In the genomic region with DNA sequence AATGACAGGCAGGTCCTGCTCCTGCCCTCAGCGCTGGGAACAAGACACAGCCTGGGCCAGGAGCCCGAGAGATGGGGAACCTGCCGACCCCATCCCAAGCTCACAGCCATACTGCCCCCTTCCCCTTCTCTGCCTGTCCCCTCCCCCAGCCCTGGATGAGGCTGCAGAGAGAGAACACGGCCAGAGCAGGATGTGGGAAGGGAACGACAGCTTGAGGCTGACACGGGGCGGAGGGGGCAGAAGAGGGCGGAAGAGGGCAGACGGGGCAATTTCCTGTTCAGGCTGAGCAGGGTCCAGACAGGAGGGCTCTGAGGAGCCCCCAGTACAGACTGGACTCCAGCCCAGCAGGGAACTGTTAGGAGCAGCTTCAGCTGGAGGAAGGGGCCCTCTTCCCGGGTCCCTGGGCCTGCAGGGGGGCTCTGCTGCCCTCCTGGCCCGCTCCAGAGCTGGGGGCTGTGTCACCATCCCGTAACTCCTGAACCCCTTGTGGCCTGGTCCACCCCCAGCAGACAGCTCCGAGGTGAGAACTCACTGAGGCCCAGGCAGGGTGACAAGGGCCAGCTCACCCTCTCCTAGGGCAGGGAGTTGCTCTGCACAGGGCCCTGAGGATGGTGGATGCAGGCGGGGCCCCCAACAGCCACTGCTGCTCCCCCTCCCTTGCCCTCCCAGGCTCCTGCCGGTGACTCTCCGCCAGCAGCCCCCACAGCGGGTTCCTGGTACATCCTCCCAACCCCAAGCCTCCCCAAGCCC, we compare ENCODE assay signal across 10 cellular contexts. TPM values are rescaled to one million over a fixed set of nuclear protein-coding genes. Genes with fewer than 3 reads are reported as not detected.
DNase-seq lines count a peak whose midpoint lies in the region; ATAC-seq and TF ChIP-seq lines count a peak whose summit lies in the region.
"Had no signal": no experiment of that assay in that cellular context is flagged by ENCODE, and none has a peak within 500 bp of the region (broad histone marks: within the 10 kb centered on the region; RNA-seq: fewer than 3 reads in every experiment).

No MANE protein-coding gene starts in this region.

- TF ChIP-seq CTCF in HL-60 (IDR thresholded peaks at IDR 0.05; ENCODE audit: insufficient read depth, low read length) (no peak), WTC11 (IDR thresholded peaks at IDR 0.05) (no peak)

- H3K27ac Mint-ChIP-seq in dendritic cell treated with granulocyte-macrophage colony-stimulating factor and Interleukin-4, amounts not matched to agents 40 ng/mL and 50 ng/mL, for 4 days: peak overlapping the region; percentile 71
- no peak overlapping the region for H3K27ac Mint-ChIP-seq in WTC11
- H3K27ac Mint-ChIP-seq: GM23338 had no signal

- H3K9me3 Mint-ChIP-seq in dendritic cell treated with granulocyte-macrophage colony-stimulating factor and Interleukin-4, amounts not matched to agents 40 ng/mL and 50 ng/mL, for 4 days: no peaks in the 10 kb centered on the region
- H3K9me3 Mint-ChIP-seq in WTC11: no peaks in the 10 kb centered on the region
- H3K9me3 Mint-ChIP-seq: GM23338 had no signal

- peak overlapping the region; percentile 84 for H3K4me3 Mint-ChIP-seq in dendritic cell treated with granulocyte-macrophage colony-stimulating factor and Interleukin-4, amounts not matched to agents 40 ng/mL and 50 ng/mL, for 4 days
- no peak overlapping the region for H3K4me3 Mint-ChIP-seq in WTC11
- H3K4me3 Mint-ChIP-seq: GM23338 had no signal

- DNase-seq in HL-60 (ENCODE audit: low read depth in 1 of 2, low spot score in 1 of 2): peak in 1 of 2 experiments; percentile 72
- DNase-seq in activated CD4-positive, alpha-beta T cell treated with anti-CD3 and anti-CD28 coated beads, Interleukin-2, amount 50 U/mL, for 1 hour: peak; percentile 30
- DNase-seq in stimulated activated CD8-positive, alpha-beta memory T cell treated with anti-CD3 and anti-CD28 coated beads, Interleukin-15, amount 100 ng/mL, for 4 hours (ENCODE audit: low read depth in 2 of 2): peak; percentile 18 to 31
- no peak for DNase-seq in WTC11 (ENCODE audit: low spot score)
- no peak for DNase-seq in NCI-H446 (lab: John Stamatoyannopoulos, UW)
- DNase-seq: testis had no signal

- intact Hi-C loops in dendritic cell treated with granulocyte-macrophage colony-stimulating factor and Interleukin-4, amounts not matched to agents 40 ng/mL and 50 ng/mL, for 4 days (cut with micrococcal nuclease): no loop called here

- H3K4me3 ChIP-seq in HL-60 (replicated peaks; ENCODE audit: insufficient read depth, low read length): no peak overlapping the region
- H3K4me3 ChIP-seq: GM23338, testis had no signal

- POLR2A ChIA-PET in WTC11 (lab: Charles Lee): no interaction called here

- peaks cover 95% of the 10 kb centered on the region for H3K4me1 Mint-ChIP-seq in dendritic cell treated with granulocyte-macrophage colony-stimulating factor and Interleukin-4, amounts not matched to agents 40 ng/mL and 50 ng/mL, for 4 days (ENCODE audit: low read depth)
- H3K4me1 Mint-ChIP-seq in WTC11: no peaks in the 10 kb centered on the region

- ATAC-seq in HG02571 (IDR thresholded peaks at IDR 0.05; ENCODE audit: unreplicated experiment): no peak
- no peak for ATAC-seq in GM21367 (IDR thresholded peaks at IDR 0.05; ENCODE audit: unreplicated experiment)
- ATAC-seq in WTC11: no peak; the same call in 1 of the 2 replicates
- ATAC-seq: GM23338 had no signal

- peak overlapping the region; percentile 79 for H3K27ac ChIP-seq in HL-60 (replicated peaks)
- H3K27ac ChIP-seq: testis had no signal

- peaks cover 100% of the 10 kb centered on the region for H3K36me3 Mint-ChIP-seq in dendritic cell treated with granulocyte-macrophage colony-stimulating factor and Interleukin-4, amounts not matched to agents 40 ng/mL and 50 ng/mL, for 4 days (ENCODE audit: low read depth)
- H3K36me3 Mint-ChIP-seq in WTC11: no peaks in the 10 kb centered on the region

- CTCF ChIA-PET in WTC11 (lab: Charles Lee): interaction anchor here (0.7 to 1.6 kb wide), 2 partner anchors 8 to 67 kb away, joined by 3 to 6 read pairs; no protein-coding TSS in a partner anchor

- H3K27me3 ChIP-seq in HL-60 (ENCODE audit: insufficient read depth, poor library complexity, severe bottlenecking): no peaks in the 10 kb centered on the region
- H3K27me3 ChIP-seq: testis had no signal

- peaks cover 4% of the 10 kb centered on the region for H3K27me3 Mint-ChIP-seq in dendritic cell treated with granulocyte-macrophage colony-stimulating factor and Interleukin-4, amounts not matched to agents 40 ng/mL and 50 ng/mL, for 4 days
- H3K27me3 Mint-ChIP-seq in WTC11 (ENCODE audit: low read depth): no peaks in the 10 kb centered on the region

TF ChIP-seq in WTC11, 78 proteins besides CTCF, POLR2A, EP300 and RAD21:
- no peak for TF ChIP-seq ZMAT4 (CRISPR knock-in tag; IDR thresholded peaks at IDR 0.05)
- TF ChIP-seq ZBTB43 (CRISPR knock-in tag; IDR thresholded peaks at IDR 0.05): no peak
- no peak for TF ChIP-seq ERG (CRISPR knock-in tag; IDR thresholded peaks at IDR 0.05)
- TF ChIP-seq SOX15 (CRISPR knock-in tag; IDR thresholded peaks at IDR 0.05): no peak

RNA-seq across cellular contexts. Expression of gene CTSD, which starts 5.7 kb away (rescaled TPM):
- 194 to 199 TPM (median 198 TPM) in 3 replicates for total RNA-seq in WTC11 (2021)

RNA-seq across cellular contexts. Expression of gene IFITM10, which starts 7.6 kb away (rescaled TPM):
- 0.80 to 1.7 TPM (median 1.3 TPM) in 3 replicates for total RNA-seq in WTC11 (2021)
- total RNA-seq: GM23338 had no signal

Comparison
In these comparisons a context has a peak if more than half of its experiments do, and no peak if none do; other contexts are left out.
1. DNase-seq: peak in activated CD4-positive, alpha-beta T cell treated with anti-CD3 and anti-CD28 coated beads, Interleukin-2, amount 50 U/mL, for 1 hour (single experiment) and stimulated activated CD8-positive, alpha-beta memory T cell treated with anti-CD3 and anti-CD28 coated beads, Interleukin-15, amount 100 ng/mL, for 4 hours (2 of 2); none in WTC11 (single experiment) and NCI-H446 (0 of 2).